Comparison of ENCODE assay signal across 14 cellular contexts in genomic region chr19:3668331-3669133, GRCh38. TPM values are rescaled to one million over a fixed set of nuclear protein-coding genes. Genes with fewer than 3 reads are reported as not detected.
DNase-seq lines count a peak whose midpoint lies in the region; ATAC-seq and TF ChIP-seq lines count a peak whose summit lies in the region.
"Had no signal": no experiment of that assay in that cellular context is flagged by ENCODE, and none has a peak within 500 bp of the region (broad histone marks: within the 10 kb centered on the region; RNA-seq: fewer than 3 reads in every experiment).

No MANE protein-coding gene starts in this region.

- CTCF ChIA-PET in WTC11 (lab: Charles Lee): interaction anchor here (0.8 to 4.2 kb wide), 5 partner anchors 24 to 69 kb away, joined by 3 to 22 read pairs (median 7); partner anchors contain the start of gene PIP5K1C

- H3K9ac ChIP-seq in rectal smooth muscle tissue (ENCODE audit: low read length): no peak overlapping the region

- H3K9me3 Mint-ChIP-seq in WTC11: no peaks in the 10 kb centered on the region
- H3K9me3 Mint-ChIP-seq: activated CD4-positive, alpha-beta memory T cell treated with anti-CD3 and anti-CD28 coated beads for 36 hours; activated naive CD8-positive, alpha-beta T cell treated with anti-CD3 and anti-CD28 coated beads for 36 hours had no signal

- H3K9me3 ChIP-seq in right atrium auricular region: no peaks in the 10 kb centered on the region
- H3K9me3 ChIP-seq: BE2C, upper lobe of right lung had no signal

- no peak overlapping the region for H3K4me3 ChIP-seq in right atrium auricular region
- peak overlapping the region; percentile 19 for H3K4me3 ChIP-seq in rectal smooth muscle tissue (ENCODE audit: low read length)
- H3K4me3 ChIP-seq: upper lobe of right lung had no signal

- POLR2A ChIA-PET in WTC11 (lab: Charles Lee): no interaction called here

- H3K36me3 Mint-ChIP-seq in WTC11: peaks cover 5% of the 10 kb centered on the region; the same call in 1 of the 2 replicates
- H3K36me3 Mint-ChIP-seq: activated naive CD8-positive, alpha-beta T cell treated with anti-CD3 and anti-CD28 coated beads for 36 hours had no signal

- DNase-seq in EH (ENCODE audit: low read depth) (peak; percentile 44), WTC11 (ENCODE audit: low spot score) (no peak), right atrium auricular region (ENCODE audit: low spot score) (no peak), NCI-H446 treated with DMSO at 0.1 percent for 48 hours (lab: John Stamatoyannopoulos, UW) (no peak), SHP77 treated with DMSO at 0.1 percent for 48 hours (lab: John Stamatoyannopoulos, UW) (no peak), amniotic stem cell (lab: John Stamatoyannopoulos, UW) (no peak), NCI-H1105 treated with DMSO at 0.1 percent for 48 hours (lab: John Stamatoyannopoulos, UW) (no peak)
- DNase-seq: activated CD4-positive, alpha-beta memory T cell treated with anti-CD3 and anti-CD28 coated beads for 36 hours; activated naive CD8-positive, alpha-beta T cell treated with anti-CD3 and anti-CD28 coated beads for 36 hours; BE2C; NCI-H748 treated with DMSO at 0.1 percent for 48 hours; nucleus accumbens; upper lobe of right lung had no signal

- peak overlapping the region; percentile 96 to 99 for H3K27ac ChIP-seq in right atrium auricular region
- H3K27ac ChIP-seq in rectal smooth muscle tissue (ENCODE audit: low read depth, low read length): peak overlapping the region; percentile 100

- H3K4me1 ChIP-seq in right atrium auricular region (peaks cover 0 to 78% of the 10 kb centered on the region in 2 donors), rectal smooth muscle tissue (ENCODE audit: control insufficient read depth, insufficient read depth, low read length) (peaks cover 42% of the 10 kb centered on the region)
- H3K4me1 ChIP-seq: BE2C had no signal

- H3K36me3 ChIP-seq in right atrium auricular region (peaks cover 28% of the 10 kb centered on the region), rectal smooth muscle tissue (ENCODE audit: control insufficient read depth, insufficient read depth, low read length) (peaks cover 7% of the 10 kb centered on the region)
- H3K36me3 ChIP-seq: BE2C had no signal

- H3K27me3 ChIP-seq in right atrium auricular region (no peaks in the 10 kb centered on the region), rectal smooth muscle tissue (ENCODE audit: control insufficient read depth, insufficient read depth, low read length) (no peaks in the 10 kb centered on the region)
- H3K27me3 ChIP-seq: BE2C, upper lobe of right lung had no signal

- H3K27me3 Mint-ChIP-seq in WTC11 (ENCODE audit: low read depth): no peaks in the 10 kb centered on the region
- H3K27me3 Mint-ChIP-seq: activated CD4-positive, alpha-beta memory T cell treated with anti-CD3 and anti-CD28 coated beads for 36 hours; activated naive CD8-positive, alpha-beta T cell treated with anti-CD3 and anti-CD28 coated beads for 36 hours had no signal

- no peak overlapping the region for H3K4me3 Mint-ChIP-seq in WTC11
- H3K4me3 Mint-ChIP-seq: activated CD4-positive, alpha-beta memory T cell treated with anti-CD3 and anti-CD28 coated beads for 36 hours; activated naive CD8-positive, alpha-beta T cell treated with anti-CD3 and anti-CD28 coated beads for 36 hours had no signal

- peaks cover 5% of the 10 kb centered on the region; the same call in 1 of the 2 replicates for H3K4me1 Mint-ChIP-seq in WTC11

- ATAC-seq in WTC11: no peak
- ATAC-seq: upper lobe of right lung had no signal

- TF ChIP-seq CTCF in WTC11 (IDR thresholded peaks at IDR 0.05): no peak
- no peak for TF ChIP-seq CTCF in right atrium auricular region (IDR thresholded peaks at IDR 0.05)

- peak overlapping the region; percentile 93 for H3K27ac Mint-ChIP-seq in WTC11
- H3K27ac Mint-ChIP-seq: activated CD4-positive, alpha-beta memory T cell treated with anti-CD3 and anti-CD28 coated beads for 36 hours; activated naive CD8-positive, alpha-beta T cell treated with anti-CD3 and anti-CD28 coated beads for 36 hours had no signal

TF ChIP-seq in WTC11, 78 proteins besides CTCF, POLR2A, EP300 and RAD21:
- TF ChIP-seq STAT6 (CRISPR knock-in tag; conservative IDR thresholded peaks at IDR 0.05; ENCODE audit: low read depth) (no peak), ZNF512 (CRISPR knock-in tag; IDR thresholded peaks at IDR 0.05; ENCODE audit: borderline replicate concordance) (no peak), CREM (CRISPR knock-in tag; IDR thresholded peaks at IDR 0.05) (no peak), SOX15 (CRISPR knock-in tag; IDR thresholded peaks at IDR 0.05) (no peak), FOXP1 (CRISPR knock-in tag; IDR thresholded peaks at IDR 0.05; ENCODE audit: borderline replicate concordance) (no peak), SP1 (CRISPR knock-in tag; conservative IDR thresholded peaks at IDR 0.05) (no peak), EMX1 (CRISPR knock-in tag; IDR thresholded peaks at IDR 0.05) (no peak), MAX (CRISPR knock-in tag; IDR thresholded peaks at IDR 0.05) (no peak), NR3C1 (CRISPR knock-in tag; conservative IDR thresholded peaks at IDR 0.05; ENCODE audit: low read depth) (no peak), ZNF532 (CRISPR knock-in tag; IDR thresholded peaks at IDR 0.05; ENCODE audit: borderline replicate concordance) (no peak), SMAD3 (CRISPR knock-in tag; IDR thresholded peaks at IDR 0.05; ENCODE audit: borderline replicate concordance) (no peak), ZBTB21 (CRISPR knock-in tag; IDR thresholded peaks at IDR 0.05; ENCODE audit: borderline replicate concordance) (no peak)
TF ChIP-seq in WTC11: peak in this region for 0.

RNA-seq across cellular contexts. Expression of gene PIP5K1C, which starts 31.7 kb away (rescaled TPM):
- total RNA-seq in WTC11 (2021) (34.0 to 36.2 TPM (median 36.0 TPM) in 3 replicates), right atrium auricular region (10 to 100 TPM; 31.3 to 45.8 TPM)

RNA-seq across cellular contexts. Expression of gene TJP3, which starts 39.7 kb away (rescaled TPM):
- total RNA-seq in WTC11 (2021) (36.2 to 44.0 TPM (median 39.7 TPM) in 3 replicates), right atrium auricular region (1 to 10 TPM in 1 of 2 donors, not detected in 1; 1.1 TPM)

RNA-seq across cellular contexts. Expression of gene CACTIN, which starts 41.9 kb away (rescaled TPM):
- total RNA-seq in WTC11 (2021) (39.3 to 43.0 TPM (median 42.2 TPM) in 3 replicates), right atrium auricular region (10 to 100 TPM; 11.2 to 22.8 TPM)

Comparison
In these comparisons a context has a peak if more than half of its experiments do, and no peak if none do; other contexts are left out.
1. RNA of gene TJP3, which starts 39.7 kb away (total RNA-seq): 36.2 to 44.0 TPM in WTC11; 1.1 TPM in right atrium auricular region; every median in the first group is over 10 times any median in the second.